ENCODE assay signal across 13 cellular contexts in genomic region chr1:94862718-94863117, GRCh38. TPM values are rescaled to one million over a fixed set of nuclear protein-coding genes. Genes with fewer than 3 reads are reported as not detected.
DNase-seq lines count a peak whose midpoint lies in the region; ATAC-seq, FAIRE-seq and TF ChIP-seq lines count a peak whose summit lies in the region.
"Had no signal": no experiment of that assay in that cellular context is flagged by ENCODE, and none has a peak within 500 bp of the region (broad histone marks: within the 10 kb centered on the region; RNA-seq: fewer than 3 reads in every experiment).

No MANE protein-coding gene starts in this region.

- H3K9me3 ChIP-seq in heart right ventricle (no peaks in the 10 kb centered on the region), esophagus (ENCODE audit: control insufficient read depth in 2 of 2, insufficient read depth in 1 of 2, low read depth in 1 of 2, low read length in 1 of 2) (no peaks in the 10 kb centered on the region), pancreas (no peaks in the 10 kb centered on the region), upper lobe of right lung (no peaks in the 10 kb centered on the region)

- DNase-seq in heart right ventricle: no peak
- DNase-seq in Right ventricle myocardium inferior (ENCODE audit: missing footprints): no peak
- DNase-seq in pancreas: no peak
- no peak for DNase-seq in upper lobe of right lung
- DNase-seq in activated CD4-positive, CD25-positive, alpha-beta regulatory T cell (lab: John Stamatoyannopoulos, UW): no peak
- no peak for DNase-seq in DMS153 treated with DMSO at 0.1 percent for 48 hours (lab: John Stamatoyannopoulos, UW; ENCODE audit: unreplicated experiment)
- DNase-seq in SKM-1 treated with dmso at 0.1 percent for 144 hours (lab: John Stamatoyannopoulos, UW; ENCODE audit: unreplicated experiment): no peak
- DNase-seq: islet precursor cell, NCI-H1436 treated with DMSO at 0.1 percent for 48 hours, T-helper 9 cell had no signal

- ATAC-seq in heart right ventricle: no peak
- ATAC-seq in Right ventricle myocardium inferior: no peak
- ATAC-seq in pancreas: no peak
- ATAC-seq in upper lobe of right lung: no peak

- H3K27ac ChIP-seq in heart right ventricle (peak overlapping the region; percentile 44 to 88 (median 80)), esophagus (ENCODE audit: low read depth in 2 of 2, low read length in 1 of 2) (peak overlapping the region; percentile 95 to 97), pancreas (peak overlapping the region; percentile 72 to 97 (median 86)), upper lobe of right lung (peak overlapping the region; percentile 73)

- intact Hi-C loops in heart right ventricle (cut with DNase I): loop anchor here in 2 of 10 donors (5.0 to 10.0 kb wide), 2 partner anchors 52 to 55 kb away; no protein-coding TSS in a partner anchor
- intact Hi-C loops in Right ventricle myocardium inferior (cut with DNase I): no loop called here
- intact Hi-C loops in pancreas (cut with DNase I): loop anchor here in 1 of 3 donors (10.0 kb wide), 1 partner anchor 62 kb away; the partner anchor contains the start of gene CNN3
- intact Hi-C loops in upper lobe of right lung (cut with DNase I): no loop called here

- H3K4me1 ChIP-seq in heart right ventricle (peaks cover 6 to 74% (median 39%) of the 10 kb centered on the region in 9 donors), esophagus (ENCODE audit: control insufficient read depth in 2 of 2, insufficient read depth in 2 of 2, low read length in 1 of 2) (peaks cover 5 to 10% of the 10 kb centered on the region in 2 donors), pancreas (peaks cover 39 to 45% (median 43%) of the 10 kb centered on the region in 3 donors), upper lobe of right lung (peaks cover 27% of the 10 kb centered on the region)

- no peak for FAIRE-seq in pancreas (lab: Jason Lieb, UNC)
- FAIRE-seq: HTR-8/SVneo had no signal

- H3K4me3 ChIP-seq in heart right ventricle (no peak overlapping the region), esophagus (ENCODE audit: low read depth in 1 of 2, low read length in 2 of 2) (no peak overlapping the region), pancreas (no peak overlapping the region), upper lobe of right lung (no peak overlapping the region)

- no peaks in the 10 kb centered on the region for H3K36me3 ChIP-seq in heart right ventricle
- H3K36me3 ChIP-seq in esophagus (ENCODE audit: control insufficient read depth in 2 of 2, insufficient read depth in 2 of 2, low read length in 1 of 2): no peaks in the 10 kb centered on the region
- H3K36me3 ChIP-seq in pancreas: no peaks in the 10 kb centered on the region
- no peaks in the 10 kb centered on the region for H3K36me3 ChIP-seq in upper lobe of right lung

- 93 to 96% methylated on average over 2 of the region's 2 CpGs for WGBS in heart right ventricle, 2 donors
- WGBS in esophagus, 2 donors: 49 to 73% methylated on average over 2 of the region's 2 CpGs
- WGBS in pancreas, 2 donors: 84 to 91% methylated on average over 2 of the region's 2 CpGs

- TF ChIP-seq CTCF in heart right ventricle (IDR thresholded peaks at IDR 0.05) (no peak), pancreas (IDR thresholded peaks at IDR 0.05) (no peak), upper lobe of right lung (IDR thresholded peaks at IDR 0.05) (no peak)

- H3K27me3 ChIP-seq in heart right ventricle (no peaks in the 10 kb centered on the region), esophagus (ENCODE audit: control insufficient read depth in 1 of 2, insufficient read depth in 2 of 2, low read length in 2 of 2) (no peaks in the 10 kb centered on the region), pancreas (no peaks in the 10 kb centered on the region), upper lobe of right lung (no peaks in the 10 kb centered on the region)

RNA-seq across cellular contexts. Expression of gene SLC44A3, which starts 42.6 kb away (rescaled TPM):
- total RNA-seq in heart right ventricle (1 to 10 TPM; 2.2 to 9.4 (median 6.3) TPM), Right ventricle myocardium inferior (6.5 TPM), pancreas (10 to 100 TPM; 17.3 to 52.5 (median 24.4) TPM), upper lobe of right lung (31.6 TPM)
- polyA plus RNA-seq in heart right ventricle (1 to 10 TPM; 1.2 to 1.6 TPM), esophagus (1 to 10 TPM; 7.0 to 7.4 TPM), pancreas (10 to 100 TPM; 13.0 to 22.6 TPM)
- total RNA-seq: OCI-LY7 had no signal
